In genomic region chr12:6367969-6368892, GRCh38 we compare ENCODE assay signal across 10 cellular contexts. TPM values are rescaled to one million over a fixed set of nuclear protein-coding genes. Genes with fewer than 3 reads are reported as not detected.
DNase-seq lines count a peak whose midpoint lies in the region; ATAC-seq, FAIRE-seq and TF ChIP-seq lines count a peak whose summit lies in the region.
"Had no signal": no experiment of that assay in that cellular context is flagged by ENCODE, and none has a peak within 500 bp of the region (broad histone marks: within the 10 kb centered on the region; RNA-seq: fewer than 3 reads in every experiment).

No MANE protein-coding gene starts in this region.

- dilution Hi-C loops in endothelial cell of umbilical vein (cut with MboI; ENCODE audit: extremely low pct_ligation_motif_present, low sequenced_read_pairs), result no loop called here

- no peak overlapping the region for H3K23ac ChIP-seq in H9 (ENCODE audit: insufficient read length, low read depth, low read length)

- ATAC-seq in stimulated activated naive CD8-positive, alpha-beta T cell treated with anti-CD3 and anti-CD28 coated beads, Interleukin-15, amount 100 ng/mL, for 72 hours, result peak; percentile 11
- ATAC-seq in HG03457 (IDR thresholded peaks at IDR 0.05; ENCODE audit: unreplicated experiment), result no peak

- TF ChIP-seq CTCF in H9 (conservative IDR thresholded peaks at IDR 0.05) (no peak), endothelial cell of umbilical vein (IDR thresholded peaks at IDR 0.05; ENCODE audit: extremely low read depth in 1 of 2, insufficient read depth in 1 of 2, low read depth in 1 of 2, low read length in 2 of 2) (no peak)

- H3K27me3 ChIP-seq in H9 (ENCODE audit: insufficient read depth, low read length), result no peaks in the 10 kb centered on the region
- no peaks in the 10 kb centered on the region for H3K27me3 ChIP-seq in endothelial cell of umbilical vein (ENCODE audit: control insufficient read depth in 2 of 2, insufficient read depth in 2 of 2, low read length in 2 of 2)

- H4K8ac ChIP-seq in H9 (replicated peaks; ENCODE audit: insufficient read length, low read depth, low read length), result no peak overlapping the region

- H2BK120ac ChIP-seq in H9 (ENCODE audit: low read depth, low read length, poor library complexity, severe bottlenecking), result no peak overlapping the region

- peak; percentile 42 for FAIRE-seq in endothelial cell of umbilical vein (lab: Jason Lieb, UNC)

- no peak overlapping the region for H3K18ac ChIP-seq in H9 (ENCODE audit: insufficient read length, low read depth, low read length)

- no peak overlapping the region for H3K27ac ChIP-seq in H9 (ENCODE audit: insufficient read length, low read depth, low read length)
- no peak overlapping the region for H3K27ac ChIP-seq in endothelial cell of umbilical vein (ENCODE audit: insufficient read depth, low read depth, low read length)

- H3K9me3 ChIP-seq in H9 (ENCODE audit: control insufficient read depth, low read depth, low read length), result no peaks in the 10 kb centered on the region
- H3K9me3 ChIP-seq in endothelial cell of umbilical vein (replicated peaks; ENCODE audit: control insufficient read depth, insufficient read depth, low read length), result no peaks in the 10 kb centered on the region

- H3K4me3 ChIP-seq in endothelial cell of umbilical vein (replicated peaks in 1 of 3; ENCODE audit: insufficient read depth in 1 of 3, low read depth in 1 of 3, low read length in 3 of 3), result no peak overlapping the region

- BruUV-seq in endothelial cell of umbilical vein (replicated peaks; lab: Mats Ljungman, UMichigan), result no TSS peak

- peaks cover 16 to 53% (median 44%) of the 10 kb centered on the region in 3 experiments for H3K36me3 Mint-ChIP-seq in H9 (ENCODE audit: insufficient read depth in 1 of 3, low read depth in 3 of 3)
- H3K36me3 Mint-ChIP-seq in activated CD4-positive, alpha-beta T cell treated with anti-CD3 and anti-CD28 coated beads, Interleukin-2, amount 10 ng/mL, durations not matched to agents 24 days and 14 days (ENCODE audit: low read depth), result no peaks in the 10 kb centered on the region

- H3K27me3 Mint-ChIP-seq in H9 (ENCODE audit: low read depth), result no peaks in the 10 kb centered on the region
- no peaks in the 10 kb centered on the region for H3K27me3 Mint-ChIP-seq in stimulated activated naive CD8-positive, alpha-beta T cell treated with anti-CD3 and anti-CD28 coated beads, Interleukin-15, amount 100 ng/mL, for 72 hours
- no peaks in the 10 kb centered on the region for H3K27me3 Mint-ChIP-seq in activated CD4-positive, alpha-beta T cell treated with anti-CD3 and anti-CD28 coated beads, Interleukin-2, amount 10 ng/mL, durations not matched to agents 24 days and 14 days

- H3K36me3 ChIP-seq in endothelial cell of umbilical vein (ENCODE audit: control insufficient read depth in 2 of 2, extremely low read depth in 1 of 2, insufficient read depth in 2 of 2, low read length in 2 of 2), result no peaks in the 10 kb centered on the region

- H2BK15ac ChIP-seq in H9 (ENCODE audit: low read depth, low read length), result no peak overlapping the region

- no peak overlapping the region for H2BK12ac ChIP-seq in H9 (ENCODE audit: insufficient read length, low read depth, low read length)

- peaks cover 9% of the 10 kb centered on the region for H3K79me1 ChIP-seq in H9 (ENCODE audit: insufficient read depth, low read depth, low read length, poor library complexity, severe bottlenecking)

- H3K56ac ChIP-seq in H9 (ENCODE audit: insufficient read length, low read depth, low read length), result no peak overlapping the region

- no peak overlapping the region for H4K5ac ChIP-seq in H9 (ENCODE audit: insufficient read length, low read depth, low read length)

- H3K14ac ChIP-seq in H9 (ENCODE audit: insufficient read depth, low read length), result no peak overlapping the region

- peaks cover 52% of the 10 kb centered on the region in 2 experiments for H3K4me1 Mint-ChIP-seq in H9
- peaks cover 60% of the 10 kb centered on the region for H3K4me1 Mint-ChIP-seq in stimulated activated naive CD8-positive, alpha-beta T cell treated with anti-CD3 and anti-CD28 coated beads, Interleukin-15, amount 100 ng/mL, for 72 hours
- peaks cover 34% of the 10 kb centered on the region for H3K4me1 Mint-ChIP-seq in activated CD4-positive, alpha-beta T cell treated with anti-CD3 and anti-CD28 coated beads, Interleukin-2, amount 10 ng/mL, durations not matched to agents 24 days and 14 days

- H4K20me1 ChIP-seq in H9 (ENCODE audit: control insufficient read depth, insufficient read depth, insufficient read length) (no peaks in the 10 kb centered on the region), endothelial cell of umbilical vein (replicated peaks; ENCODE audit: control insufficient read depth, extremely low read depth, insufficient read depth, low read length) (no peaks in the 10 kb centered on the region)

- H3K4me2 ChIP-seq in H9 (ENCODE audit: insufficient read depth, insufficient read length, low read length), result no peak overlapping the region
- H3K4me2 ChIP-seq in endothelial cell of umbilical vein (ENCODE audit: insufficient read depth, low read length), result no peak overlapping the region

- no CpG with 5 or more reads among the region's 15 CpGs for WGBS in H9 (ENCODE audit: extremely low coverage, insufficient read length, low lambda C conversion rate)

- H2AFZ ChIP-seq in H9 (ENCODE audit: low read length) (no peak overlapping the region), endothelial cell of umbilical vein (ENCODE audit: low read depth, low read length) (no peak overlapping the region)

- H2BK20ac ChIP-seq in H9 (ENCODE audit: low read depth, low read length, poor library complexity, severe bottlenecking), result no peak overlapping the region

- peaks cover 22% of the 10 kb centered on the region for H3K23me2 ChIP-seq in H9 (ENCODE audit: insufficient read length, low read depth, low read length, poor library complexity, severe bottlenecking)

- no peak for TF ChIP-seq POLR2A in endothelial cell of umbilical vein (IDR thresholded peaks at IDR 0.05; ENCODE audit: low read depth, low read length)

- H3K9me1 ChIP-seq in endothelial cell of umbilical vein (replicated peaks; ENCODE audit: control insufficient read depth, extremely low read depth, insufficient read depth, low read length), result no peaks in the 10 kb centered on the region

- peaks cover 21% of the 10 kb centered on the region for H3K79me2 ChIP-seq in H9 (ENCODE audit: insufficient read depth, low read length)
- no peaks in the 10 kb centered on the region for H3K79me2 ChIP-seq in endothelial cell of umbilical vein (ENCODE audit: control insufficient read depth, insufficient read depth, low read length)

- H3K9ac ChIP-seq in H9 (ENCODE audit: extremely low read depth, insufficient read length, low read length) (no peak overlapping the region), endothelial cell of umbilical vein (replicated peaks; ENCODE audit: extremely low read depth, insufficient read depth, low read length) (no peak overlapping the region)

- no peaks in the 10 kb centered on the region; a peak in 1 of 5 replicates for H3K9me3 Mint-ChIP-seq in H9
- H3K9me3 Mint-ChIP-seq in stimulated activated naive CD8-positive, alpha-beta T cell treated with anti-CD3 and anti-CD28 coated beads, Interleukin-15, amount 100 ng/mL, for 72 hours, result no peaks in the 10 kb centered on the region
- no peaks in the 10 kb centered on the region for H3K9me3 Mint-ChIP-seq in activated CD4-positive, alpha-beta T cell treated with anti-CD3 and anti-CD28 coated beads, Interleukin-2, amount 10 ng/mL, durations not matched to agents 24 days and 14 days

- intact Hi-C loops in endothelial cell of umbilical vein (cut with micrococcal nuclease), result loop anchor here (1.0 kb wide), 1 partner anchor 32 kb away; no protein-coding TSS in a partner anchor
- intact Hi-C loops in activated CD4-positive, alpha-beta T cell treated with anti-CD3 and anti-CD28 coated beads, Interleukin-2, amount 10 ng/mL, durations not matched to agents 24 days and 14 days (cut with micrococcal nuclease), result no loop called here

- H2BK5ac ChIP-seq in H9 (ENCODE audit: insufficient read length, low read length), result no peak overlapping the region

- no peak overlapping the region for H3K4me3 Mint-ChIP-seq in H9
- peak overlapping the region in 1 of 2 donors; percentile 33 for H3K4me3 Mint-ChIP-seq in stimulated activated naive CD8-positive, alpha-beta T cell treated with anti-CD3 and anti-CD28 coated beads, Interleukin-15, amount 100 ng/mL, for 72 hours
- no peak overlapping the region for H3K4me3 Mint-ChIP-seq in activated CD4-positive, alpha-beta T cell treated with anti-CD3 and anti-CD28 coated beads, Interleukin-2, amount 10 ng/mL, durations not matched to agents 24 days and 14 days

- H3K4ac ChIP-seq in H9 (ENCODE audit: low read depth, low read length), result no peak overlapping the region

- DNase-seq in H9 (no peak), OCI-M2 (lab: John Stamatoyannopoulos, UW; ENCODE audit: unreplicated experiment) (peak; percentile 46), endothelial cell of umbilical vein (ENCODE audit: low read depth, low spot score) (no peak), kidney glomerular epithelial cell (lab: John Stamatoyannopoulos, UW) (no peak)
- DNase-seq in stimulated activated naive CD8-positive, alpha-beta T cell treated with anti-CD3 and anti-CD28 coated beads, Interleukin-15, amount 100 ng/mL, for 72 hours, result no peak
- no peak for DNase-seq in stimulated activated CD4-positive, alpha-beta T cell treated with anti-CD3 and anti-CD28 coated beads, Interleukin-4, amount 100 ng/mL, for 24 hours
- no peak for DNase-seq in activated CD4-positive, alpha-beta T cell treated with anti-CD3 and anti-CD28 coated beads, Interleukin-2, amount 10 ng/mL, durations not matched to agents 24 days and 14 days
- DNase-seq: NCI-H524 treated with DMSO at 0.1 percent for 48 hours; stimulated activated naive CD4-positive, alpha-beta T cell treated with Interleukin-2 at 50 U/mL for 16 hours had no signal

- H3K4me1 ChIP-seq in H9 (ENCODE audit: insufficient read depth, low read length) (peaks cover 15% of the 10 kb centered on the region; the same call in 1 of the 2 replicates), endothelial cell of umbilical vein (ENCODE audit: control insufficient read depth, extremely low read depth, insufficient read depth, low read length) (peaks cover 39% of the 10 kb centered on the region)

- H2AK5ac ChIP-seq in H9 (ENCODE audit: insufficient read length, low read length), result no peak overlapping the region

- no peak overlapping the region for H3T11ph ChIP-seq in H9 (ENCODE audit: low read length)

- POLR2A ChIA-PET in endothelial cell of umbilical vein (lab: Charles Lee), result interaction anchor here (1.0 kb wide), 1 partner anchor 32 kb away, joined by 13 read pairs; no protein-coding TSS in a partner anchor

- CTCF ChIA-PET in endothelial cell of umbilical vein (lab: Charles Lee), result interaction anchor here (0.7 to 4.5 kb wide), 10 partner anchors 11 to 147 kb away, joined by 3 to 46 read pairs (median 8); partner anchors contain the start of gene TNFRSF1A

- H3K27ac Mint-ChIP-seq in H9, result peak overlapping the region; percentile 40 to 68 (median 53); a peak in 4 of 7 replicates
- H3K27ac Mint-ChIP-seq in stimulated activated naive CD8-positive, alpha-beta T cell treated with anti-CD3 and anti-CD28 coated beads, Interleukin-15, amount 100 ng/mL, for 72 hours, result no peak overlapping the region
- no peak overlapping the region for H3K27ac Mint-ChIP-seq in activated CD4-positive, alpha-beta T cell treated with anti-CD3 and anti-CD28 coated beads, Interleukin-2, amount 10 ng/mL, durations not matched to agents 24 days and 14 days

- H4K91ac ChIP-seq in H9 (ENCODE audit: insufficient read length, low read depth, low read length), result no peak overlapping the region

RNA-seq across cellular contexts. Expression of gene SCNN1A, which starts 7.1 kb away (rescaled TPM):
- 104 and 111 TPM in 2 replicates for total RNA-seq in H9 (2021)
- total RNA-seq in endothelial cell of umbilical vein, result 0.18 TPM in 1 of 2 replicates, not detected in the other
- 0.12 and 0.14 TPM in 2 replicates for polyA plus RNA-seq in endothelial cell of umbilical vein
- polyA plus RNA-seq in endothelial cell of umbilical vein (2011; cell fraction: cytosol; rRNA removed), result 0.03 TPM in 2 replicates
- 0.24 and 0.40 TPM in 2 replicates for polyA plus RNA-seq in endothelial cell of umbilical vein (2011; cell fraction: nucleus; rRNA removed)
- 0.24 TPM in 1 of 2 replicates, not detected in the other for polyA plus RNA-seq in endothelial cell of umbilical vein (2012)
- polyA minus RNA-seq in endothelial cell of umbilical vein, result not detected in 2 replicates
- 3.2 TPM for polyA minus RNA-seq in endothelial cell of umbilical vein (2011; cell fraction: cytosol; rRNA and poly(A)+ RNA removed)
- polyA minus RNA-seq in endothelial cell of umbilical vein (2011; cell fraction: nucleus; rRNA and poly(A)+ RNA removed), result not detected in 2 replicates
- not detected in 2 replicates for total RNA-seq in activated CD4-positive, alpha-beta T cell treated with anti-CD3 and anti-CD28 coated beads, Interleukin-2, amount 10 ng/mL, durations not matched to agents 24 days and 14 days

RNA-seq across cellular contexts. Expression of gene LTBR, which starts 15.7 kb away (rescaled TPM):
- total RNA-seq in H9 (2021) (3.4 and 4.8 TPM in 2 replicates), endothelial cell of umbilical vein (84.1 and 102 TPM in 2 replicates)
- polyA plus RNA-seq in endothelial cell of umbilical vein, result 70.7 and 82.2 TPM in 2 replicates
- 46.4 and 59.5 TPM in 2 replicates for polyA plus RNA-seq in endothelial cell of umbilical vein (2011; cell fraction: cytosol; rRNA removed)
- 47.3 TPM in 2 replicates for polyA plus RNA-seq in endothelial cell of umbilical vein (2011; cell fraction: nucleus; rRNA removed)
- polyA plus RNA-seq in endothelial cell of umbilical vein (2012), result 66.7 and 93.7 TPM in 2 replicates
- polyA minus RNA-seq in endothelial cell of umbilical vein, result 15.6 and 26.2 TPM in 2 replicates
- polyA minus RNA-seq in endothelial cell of umbilical vein (2011; cell fraction: cytosol; rRNA and poly(A)+ RNA removed), result 33.2 TPM
- polyA minus RNA-seq in endothelial cell of umbilical vein (2011; cell fraction: nucleus; rRNA and poly(A)+ RNA removed), result 17.9 and 21.2 TPM in 2 replicates
- 1.7 and 2.1 TPM in 2 replicates for total RNA-seq in activated CD4-positive, alpha-beta T cell treated with anti-CD3 and anti-CD28 coated beads, Interleukin-2, amount 10 ng/mL, durations not matched to agents 24 days and 14 days

RNA-seq across cellular contexts. Expression of gene TNFRSF1A, which starts 26.4 kb away (rescaled TPM):
- total RNA-seq in H9 (2021) (55.9 and 59.9 TPM in 2 replicates), endothelial cell of umbilical vein (84.0 and 98.2 TPM in 2 replicates)
- polyA plus RNA-seq in endothelial cell of umbilical vein, result 86.5 and 92.9 TPM in 2 replicates
- 83.7 and 84.0 TPM in 2 replicates for polyA plus RNA-seq in endothelial cell of umbilical vein (2011; cell fraction: cytosol; rRNA removed)
- 63.0 and 68.9 TPM in 2 replicates for polyA plus RNA-seq in endothelial cell of umbilical vein (2011; cell fraction: nucleus; rRNA removed)
- polyA plus RNA-seq in endothelial cell of umbilical vein (2012), result 101 and 108 TPM in 2 replicates
- 91.7 and 97.9 TPM in 2 replicates for polyA minus RNA-seq in endothelial cell of umbilical vein
- polyA minus RNA-seq in endothelial cell of umbilical vein (2011; cell fraction: cytosol; rRNA and poly(A)+ RNA removed), result 65.3 TPM
- 58.5 and 60.2 TPM in 2 replicates for polyA minus RNA-seq in endothelial cell of umbilical vein (2011; cell fraction: nucleus; rRNA and poly(A)+ RNA removed)
- total RNA-seq in activated CD4-positive, alpha-beta T cell treated with anti-CD3 and anti-CD28 coated beads, Interleukin-2, amount 10 ng/mL, durations not matched to agents 24 days and 14 days, result 52.7 and 54.4 TPM in 2 replicates

RNA-seq across cellular contexts. Expression of gene PLEKHG6, which starts 57.7 kb away (rescaled TPM):
- 17.7 and 20.0 TPM in 2 replicates for total RNA-seq in H9 (2021)
- total RNA-seq in endothelial cell of umbilical vein, result 0.48 TPM in 1 of 2 replicates, not detected in the other
- 0.11 and 0.12 TPM in 2 replicates for polyA plus RNA-seq in endothelial cell of umbilical vein
- 0.09 and 0.79 TPM in 2 replicates for polyA plus RNA-seq in endothelial cell of umbilical vein (2011; cell fraction: cytosol; rRNA removed)
- polyA plus RNA-seq in endothelial cell of umbilical vein (2011; cell fraction: nucleus; rRNA removed), result 0.04 TPM in 1 of 2 replicates, not detected in the other
- polyA plus RNA-seq in endothelial cell of umbilical vein (2012), result 0.14 and 0.50 TPM in 2 replicates
- not detected in 2 replicates for polyA minus RNA-seq in endothelial cell of umbilical vein
- polyA minus RNA-seq in endothelial cell of umbilical vein (2011; cell fraction: cytosol; rRNA and poly(A)+ RNA removed), result not detected
- polyA minus RNA-seq in endothelial cell of umbilical vein (2011; cell fraction: nucleus; rRNA and poly(A)+ RNA removed), result not detected in 2 replicates
- total RNA-seq in activated CD4-positive, alpha-beta T cell treated with anti-CD3 and anti-CD28 coated beads, Interleukin-2, amount 10 ng/mL, durations not matched to agents 24 days and 14 days, result not detected in 2 replicates

Comparison
In these comparisons a context has a peak if more than half of its experiments do, and no peak if none do; other contexts are left out.
1. H3K27ac Mint-ChIP-seq: peak in H9 (3 of 3); none in stimulated activated naive CD8-positive, alpha-beta T cell treated with anti-CD3 and anti-CD28 coated beads, Interleukin-15, amount 100 ng/mL, for 72 hours (0 of 2) and activated CD4-positive, alpha-beta T cell treated with anti-CD3 and anti-CD28 coated beads, Interleukin-2, amount 10 ng/mL, durations not matched to agents 24 days and 14 days (single experiment).
2. RNA of gene SCNN1A, which starts 7.1 kb away (total RNA-seq): 104 to 111 TPM in H9; 0.18 TPM in endothelial cell of umbilical vein and not detected in activated CD4-positive, alpha-beta T cell treated with anti-CD3 and anti-CD28 coated beads, Interleukin-2, amount 10 ng/mL, durations not matched to agents 24 days and 14 days; every median in the first group is over 10 times any median in the second.
3. RNA of gene LTBR, which starts 15.7 kb away (total RNA-seq): 84.1 to 102 TPM in endothelial cell of umbilical vein; 3.4 to 4.8 TPM in H9 and 1.7 to 2.1 TPM in activated CD4-positive, alpha-beta T cell treated with anti-CD3 and anti-CD28 coated beads, Interleukin-2, amount 10 ng/mL, durations not matched to agents 24 days and 14 days; every median in the first group is over 10 times any median in the second.